Comparison of ENCODE assay signal across 10 cellular contexts in genomic region chr22:19174106-19175025, GRCh38. TPM values are rescaled to one million over a fixed set of nuclear protein-coding genes. Genes with fewer than 3 reads are reported as not detected.
DNase-seq lines count a peak whose midpoint lies in the region; ATAC-seq and TF ChIP-seq lines count a peak whose summit lies in the region.
"Had no signal": no experiment of that assay in that cellular context is flagged by ENCODE, and none has a peak within 500 bp of the region (broad histone marks: within the 10 kb centered on the region; RNA-seq: fewer than 3 reads in every experiment).

No MANE protein-coding gene starts in this region.

- H3K4me3 ChIP-seq in prostate gland = no peak overlapping the region
- H3K4me3 ChIP-seq: gastroesophageal sphincter had no signal

- H3K9me3 Mint-ChIP-seq in MCF 10A (ENCODE audit: unreplicated experiment) (no peaks in the 10 kb centered on the region), mesothelial cell of epicardium (no peaks in the 10 kb centered on the region)

- peak overlapping the region; percentile 44 for H3K4me3 Mint-ChIP-seq in MCF 10A (ENCODE audit: unreplicated experiment)
- H3K4me3 Mint-ChIP-seq in mesothelial cell of epicardium = peak overlapping the region; percentile 36

- TF ChIP-seq CTCF in MCF 10A (IDR thresholded peaks at IDR 0.05; ENCODE audit: unreplicated experiment) (no peak), mesothelial cell of epicardium (IDR thresholded peaks at IDR 0.05; ENCODE audit: unreplicated experiment) (no peak), prostate gland (IDR thresholded peaks at IDR 0.05) (no peak)

- DNase-seq in Caki2 (ENCODE audit: low read depth) = peak; percentile 50
- DNase-seq in MCF 10A (ENCODE audit: unreplicated experiment) = peak; percentile 80
- DNase-seq in mesothelial cell of epicardium (ENCODE audit: low spot score in 2 of 2, unreplicated experiment in 2 of 2) = peak in 1 of 2 experiments; percentile 10
- DNase-seq in DMS114 treated with DMSO at 0.1 percent for 48 hours (lab: John Stamatoyannopoulos, UW; ENCODE audit: unreplicated experiment) = no peak
- DNase-seq in NCI-H2107 treated with DMSO at 0.1 percent for 48 hours (lab: John Stamatoyannopoulos, UW; ENCODE audit: unreplicated experiment) = no peak
- DNase-seq in prostate gland (ENCODE audit: low spot score) = no peak

- no peak for TF ChIP-seq POLR2A in prostate gland (IDR thresholded peaks at IDR 0.05)

- no peak for ATAC-seq in HG02571 (IDR thresholded peaks at IDR 0.05; ENCODE audit: unreplicated experiment)
- ATAC-seq: gastroesophageal sphincter had no signal

- H3K9me3 ChIP-seq in prostate gland = no peaks in the 10 kb centered on the region
- H3K9me3 ChIP-seq: gastroesophageal sphincter had no signal

- H3K27ac ChIP-seq in prostate gland = no peak overlapping the region

- CTCF ChIA-PET in MCF 10A (lab: Yijun Ruan, JAX) = interaction anchor here (0.5 to 0.7 kb wide), 2 partner anchors 63 to 90 kb away, joined by 5 to 7 read pairs; no protein-coding TSS in a partner anchor

- in situ Hi-C loops in Caki2 (cut with HindIII; ENCODE audit: low pct_unique_long_range_greater_than_20kb, low sequenced_read_pairs) = no loop called here

- H3K36me3 Mint-ChIP-seq in MCF 10A (ENCODE audit: insufficient read depth, unreplicated experiment) (peaks cover 22% of the 10 kb centered on the region), mesothelial cell of epicardium (no peaks in the 10 kb centered on the region)

- no peaks in the 10 kb centered on the region for H3K36me3 ChIP-seq in prostate gland

- POLR2A ChIA-PET in MCF 10A (lab: Yijun Ruan, JAX) = interaction anchor here (0.6 to 1.6 kb wide), 8 partner anchors 10 to 220 kb away, joined by 3 to 12 read pairs (median 4); partner anchors contain the start of gene CLTCL1

- 54% methylated on average over 10 of the region's 14 CpGs for WGBS in prostate gland

- H3K27me3 ChIP-seq in prostate gland (replicated peaks; ENCODE audit: insufficient read depth) = no peaks in the 10 kb centered on the region

- TF ChIP-seq EP300 in Ishikawa (IDR thresholded peaks at IDR 0.05; ENCODE audit: borderline replicate concordance) = no peak

- intact Hi-C loops in MCF 10A (cut with micrococcal nuclease) (loop anchor here (5.0 kb wide), 1 partner anchor 273 kb away; the partner anchor contains the start of gene C22orf39), prostate gland (cut with DNase I) (loop anchor here (5.0 kb wide), 1 partner anchor 118 kb away; the partner anchor contains the start of gene CLTCL1)

- TF ChIP-seq RAD21 in Ishikawa (IDR thresholded peaks at IDR 0.05; ENCODE audit: low read depth) = no peak

- H3K27me3 Mint-ChIP-seq in MCF 10A (ENCODE audit: insufficient read depth, unreplicated experiment) (peaks cover 2% of the 10 kb centered on the region), mesothelial cell of epicardium (ENCODE audit: low read depth) (peaks cover 19% of the 10 kb centered on the region)

- no TSS peak for BruUV-seq in MCF 10A (replicated peaks; lab: Mats Ljungman, UMichigan)

- H3K4me1 ChIP-seq in prostate gland (replicated peaks) = peaks cover 20% of the 10 kb centered on the region

- H3K27ac Mint-ChIP-seq in MCF 10A (ENCODE audit: low read depth, unreplicated experiment) = peak overlapping the region; percentile 57
- peak overlapping the region; percentile 34 for H3K27ac Mint-ChIP-seq in mesothelial cell of epicardium

- H3K4me1 Mint-ChIP-seq in MCF 10A (ENCODE audit: insufficient read depth, unreplicated experiment) (peaks cover 45% of the 10 kb centered on the region), mesothelial cell of epicardium (peaks cover 38% of the 10 kb centered on the region)

TF ChIP-seq in Ishikawa, 13 proteins besides CTCF, POLR2A, EP300 and RAD21:
- no peak for TF ChIP-seq USF1 (IDR thresholded peaks at IDR 0.05)
- TF ChIP-seq TEAD4 (IDR thresholded peaks at IDR 0.05) = peak; percentile 83
- TF ChIP-seq MAX (IDR thresholded peaks at IDR 0.05) = peak; percentile 17; the same call in 1 of the 2 replicates
- TF ChIP-seq FOXM1 (IDR thresholded peaks at IDR 0.05; ENCODE audit: borderline replicate concordance, low read depth) = no peak
- TF ChIP-seq NFIC (IDR thresholded peaks at IDR 0.05) = peak; percentile 51; the same call in 1 of the 2 replicates
- TF ChIP-seq CREB1 (IDR thresholded peaks at IDR 0.05; ENCODE audit: low read depth) = no peak
- no peak for TF ChIP-seq YY1 (IDR thresholded peaks at IDR 0.05; ENCODE audit: low read depth)
- TF ChIP-seq EGR1 (IDR thresholded peaks at IDR 0.05) = no peak
- TF ChIP-seq, protein P1, sequence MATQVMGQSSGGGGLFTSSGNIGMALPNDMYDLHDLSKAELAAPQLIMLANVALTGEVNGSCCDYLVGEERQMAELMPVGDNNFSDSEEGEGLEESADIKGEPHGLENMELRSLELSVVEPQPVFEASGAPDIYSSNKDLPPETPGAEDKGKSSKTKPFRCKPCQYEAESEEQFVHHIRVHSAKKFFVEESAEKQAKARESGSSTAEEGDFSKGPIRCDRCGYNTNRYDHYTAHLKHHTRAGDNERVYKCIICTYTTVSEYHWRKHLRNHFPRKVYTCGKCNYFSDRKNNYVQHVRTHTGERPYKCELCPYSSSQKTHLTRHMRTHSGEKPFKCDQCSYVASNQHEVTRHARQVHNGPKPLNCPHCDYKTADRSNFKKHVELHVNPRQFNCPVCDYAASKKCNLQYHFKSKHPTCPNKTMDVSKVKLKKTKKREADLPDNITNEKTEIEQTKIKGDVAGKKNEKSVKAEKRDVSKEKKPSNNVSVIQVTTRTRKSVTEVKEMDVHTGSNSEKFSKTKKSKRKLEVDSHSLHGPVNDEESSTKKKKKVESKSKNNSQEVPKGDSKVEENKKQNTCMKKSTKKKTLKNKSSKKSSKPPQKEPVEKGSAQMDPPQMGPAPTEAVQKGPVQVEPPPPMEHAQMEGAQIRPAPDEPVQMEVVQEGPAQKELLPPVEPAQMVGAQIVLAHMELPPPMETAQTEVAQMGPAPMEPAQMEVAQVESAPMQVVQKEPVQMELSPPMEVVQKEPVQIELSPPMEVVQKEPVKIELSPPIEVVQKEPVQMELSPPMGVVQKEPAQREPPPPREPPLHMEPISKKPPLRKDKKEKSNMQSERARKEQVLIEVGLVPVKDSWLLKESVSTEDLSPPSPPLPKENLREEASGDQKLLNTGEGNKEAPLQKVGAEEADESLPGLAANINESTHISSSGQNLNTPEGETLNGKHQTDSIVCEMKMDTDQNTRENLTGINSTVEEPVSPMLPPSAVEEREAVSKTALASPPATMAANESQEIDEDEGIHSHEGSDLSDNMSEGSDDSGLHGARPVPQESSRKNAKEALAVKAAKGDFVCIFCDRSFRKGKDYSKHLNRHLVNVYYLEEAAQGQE (IDR thresholded peaks at IDR 0.05; ENCODE audit: low read depth) = no peak
- no peak for TF ChIP-seq ZBTB7A (IDR thresholded peaks at IDR 0.05; ENCODE audit: low read depth)
- no peak; the same call in 1 of the 2 replicates for TF ChIP-seq TCF12 (IDR thresholded peaks at IDR 0.05; ENCODE audit: low read depth)

RNA-seq across cellular contexts. Expression of gene SLC25A1, which starts 4.2 kb away (rescaled TPM):
- 67.9 and 123 TPM in 2 replicates for total RNA-seq in Caki2 (2014; rRNA removed; shearing (Covaris generic); ENCODE audit: low replicate concordance)
- total RNA-seq in MCF 10A (2022) (41.0 and 53.9 TPM in 2 replicates), mesothelial cell of epicardium (73.6 to 76.3 TPM (median 74.0 TPM) in 3 replicates), prostate gland (100 to 1,000 TPM in 1 of 2 donors, 10 to 100 TPM in 1; 79.1 to 113 TPM)

RNA-seq across cellular contexts. Expression of gene GSC2, which starts 24.3 kb away (rescaled TPM):
- not detected in 2 replicates for total RNA-seq in Caki2 (2014; rRNA removed; shearing (Covaris generic); ENCODE audit: low replicate concordance)
- total RNA-seq in MCF 10A (2022) (not detected in 2 replicates), mesothelial cell of epicardium (not detected in 3 replicates), prostate gland (10 to 100 TPM in 1 of 2 donors, not detected in 1; 11.9 TPM)
- total RNA-seq: gastroesophageal sphincter, subcutaneous adipose tissue had no signal

RNA-seq across cellular contexts. Expression of gene ESS2, which starts 29.9 kb away (rescaled TPM):
- total RNA-seq in Caki2 (2014; rRNA removed; shearing (Covaris generic); ENCODE audit: low replicate concordance) = 41.6 and 52.1 TPM in 2 replicates
- total RNA-seq in MCF 10A (2022) (12.4 and 18.1 TPM in 2 replicates), mesothelial cell of epicardium (17.3 to 18.5 TPM (median 18.1 TPM) in 3 replicates), prostate gland (10 to 100 TPM; 19.4 to 21.2 TPM)

RNA-seq across cellular contexts. Expression of gene TSSK2, which starts 43.3 kb away (rescaled TPM):
- total RNA-seq in Caki2 (2014; rRNA removed; shearing (Covaris generic); ENCODE audit: low replicate concordance) = not detected in 2 replicates
- total RNA-seq in MCF 10A (2022) = not detected in 2 replicates
- total RNA-seq in mesothelial cell of epicardium = not detected in 3 replicates
- total RNA-seq in prostate gland = 1 to 10 TPM in 1 of 2 donors, not detected in 1; 8.0 TPM
- total RNA-seq: subcutaneous adipose tissue had no signal

RNA-seq across cellular contexts. Expression of gene DGCR2, which starts 52.2 kb away (rescaled TPM):
- total RNA-seq in Caki2 (2014; rRNA removed; shearing (Covaris generic); ENCODE audit: low replicate concordance) = 72.3 and 72.7 TPM in 2 replicates
- 41.2 and 50.1 TPM in 2 replicates for total RNA-seq in MCF 10A (2022)
- total RNA-seq in mesothelial cell of epicardium = 77.3 to 78.9 TPM (median 78.3 TPM) in 3 replicates
- 100 to 1,000 TPM in 1 of 2 donors, 10 to 100 TPM in 1; 94.3 to 107 TPM for total RNA-seq in prostate gland

Comparison
In these comparisons a context has a peak if more than half of its experiments do, and no peak if none do; other contexts are left out.
1. DNase-seq: peak in Caki2 (single experiment) and MCF 10A (single experiment); none in DMS114 treated with DMSO at 0.1 percent for 48 hours (single experiment), NCI-H2107 treated with DMSO at 0.1 percent for 48 hours (single experiment) and prostate gland (single experiment).